ENCODE assay signal across 20 cellular contexts in genomic region chr20:5821627-5822215, GRCh38.
A peak's percentile ranks its signal among the peaks of the same experiment; 100 is the strongest.
DNase-seq lines count a peak whose midpoint lies in the region; ATAC-seq lines count a peak whose summit lies in the region.
"Had no signal": no experiment of that assay in that cellular context is flagged by ENCODE, and none has a peak within 500 bp of the region (broad histone marks: within the 10 kb centered on the region; RNA-seq: fewer than 3 reads in every experiment).

No MANE protein-coding gene starts in this region.

- no peak overlapping the region for H3K4me3 Mint-ChIP-seq in central memory CD8-positive, alpha-beta T cell
- no peak overlapping the region for H3K4me3 Mint-ChIP-seq in memory B cell
- H3K4me3 Mint-ChIP-seq: naive thymus-derived CD8-positive, alpha-beta T cell; stimulated activated naive B cell treated with anti-CD40 and anti-IgM and Interleukin-4, amounts not matched to agents 10 μg/mL and 1 μg/mL and 100 μg/mL, for 72 hours had no signal

- peak overlapping the region; percentile 38 for H3K27ac Mint-ChIP-seq in central memory CD8-positive, alpha-beta T cell (ENCODE audit: low read depth)
- peak overlapping the region; percentile 24 for H3K27ac Mint-ChIP-seq in memory B cell
- H3K27ac Mint-ChIP-seq: progenitor cell of endocrine pancreas; stimulated activated naive B cell treated with anti-CD40 and anti-IgM and Interleukin-4, amounts not matched to agents 10 μg/mL and 1 μg/mL and 100 μg/mL, for 72 hours had no signal

- peaks cover 6% of the 10 kb centered on the region for H3K36me3 Mint-ChIP-seq in central memory CD8-positive, alpha-beta T cell (ENCODE audit: insufficient read depth)
- peaks cover 10% of the 10 kb centered on the region for H3K36me3 Mint-ChIP-seq in memory B cell

- H3K27me3 Mint-ChIP-seq in central memory CD8-positive, alpha-beta T cell: no peaks in the 10 kb centered on the region
- H3K27me3 Mint-ChIP-seq in memory B cell: no peaks in the 10 kb centered on the region
- H3K27me3 Mint-ChIP-seq: naive thymus-derived CD8-positive, alpha-beta T cell; progenitor cell of endocrine pancreas; stimulated activated naive B cell treated with anti-CD40 and anti-IgM and Interleukin-4, amounts not matched to agents 10 μg/mL and 1 μg/mL and 100 μg/mL, for 72 hours had no signal

- DNase-seq in ELR (ENCODE audit: low read depth) (peak; percentile 25), HuH-7.5 (ENCODE audit: low spot score) (peak; percentile 40), memory B cell (ENCODE audit: low spot score in 2 of 2) (no peak), NCI-H187 (lab: John Stamatoyannopoulos, UW) (no peak)
- no peak for DNase-seq in central memory CD8-positive, alpha-beta T cell (ENCODE audit: low spot score in 2 of 2)
- DNase-seq in effector CD4-positive, alpha-beta T cell: no peak
- no peak for DNase-seq in stimulated activated CD8-positive, alpha-beta memory T cell treated with anti-CD3 and anti-CD28 coated beads, Interleukin-4, amount 100 ng/mL, for 48 hours
- DNase-seq: activated CD4-positive, alpha-beta T cell treated with anti-CD3 and anti-CD28 coated beads, Interleukin-2, amount 50 U/mL, for 4 hours; activated CD8-positive, alpha-beta memory T cell treated with anti-CD3 and anti-CD28 coated beads, Interleukin-2, amount 50 U/mL, for 48 hours; DND-41; gastrocnemius medialis; MM.1S; naive thymus-derived CD8-positive, alpha-beta T cell; NCI-H1930; NCI-H226; SJCRH30; stimulated activated CD4-positive, alpha-beta T cell treated with anti-CD3 and anti-CD28 coated beads, Interleukin-1b, Interleukin-23, amount 100 ng/mL, for 48 hours; stimulated activated naive B cell treated with anti-CD40 and anti-IgM and Interleukin-4, amounts not matched to agents 10 μg/mL and 1 μg/mL and 100 μg/mL, for 72 hours had no signal

- no peaks in the 10 kb centered on the region for H3K9me3 Mint-ChIP-seq in central memory CD8-positive, alpha-beta T cell
- H3K9me3 Mint-ChIP-seq in memory B cell: no peaks in the 10 kb centered on the region
- H3K9me3 Mint-ChIP-seq: naive thymus-derived CD8-positive, alpha-beta T cell had no signal

- peaks cover 16% of the 10 kb centered on the region for H3K4me1 Mint-ChIP-seq in central memory CD8-positive, alpha-beta T cell
- peaks cover 27% of the 10 kb centered on the region for H3K4me1 Mint-ChIP-seq in memory B cell

- no peak for ATAC-seq in central memory CD8-positive, alpha-beta T cell (replicated peaks; ENCODE audit: extremely low read depth, poor library complexity, severe bottlenecking)
- ATAC-seq in memory B cell (ENCODE audit: low read depth): no peak
- no peak for ATAC-seq in HG02885 (IDR thresholded peaks at IDR 0.05; ENCODE audit: poor library complexity, unreplicated experiment)
- ATAC-seq: gastrocnemius medialis; naive thymus-derived CD8-positive, alpha-beta T cell had no signal

Comparison
In these comparisons a context has a peak if more than half of its experiments do, and no peak if none do; other contexts are left out.
1. DNase-seq: peak in ELR (single experiment) and HuH-7.5 (single experiment); none in central memory CD8-positive, alpha-beta T cell (0 of 2), memory B cell (0 of 2), effector CD4-positive, alpha-beta T cell (single experiment), NCI-H187 (0 of 2) and stimulated activated CD8-positive, alpha-beta memory T cell treated with anti-CD3 and anti-CD28 coated beads, Interleukin-4, amount 100 ng/mL, for 48 hours (single experiment).